Comparison of ENCODE assay signal across 8 cellular contexts in the genomic region with DNA sequence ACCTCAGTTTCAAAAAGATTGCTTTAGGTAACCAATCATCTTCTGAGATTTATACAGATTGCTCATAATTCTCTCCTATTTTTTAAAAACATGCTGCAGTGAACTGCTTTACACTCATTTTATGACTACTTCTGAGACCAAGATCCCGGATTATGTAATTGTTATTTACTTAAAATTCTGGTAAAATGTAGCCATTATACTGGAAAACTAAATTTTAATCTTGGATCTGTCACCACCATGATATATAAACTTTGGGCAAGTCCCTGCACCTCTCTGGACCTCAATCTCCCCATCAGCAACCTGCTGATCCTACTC. TPM values are rescaled to one million over a fixed set of nuclear protein-coding genes. Genes with fewer than 3 reads are reported as not detected.
DNase-seq lines count a peak whose midpoint lies in the region; ATAC-seq and TF ChIP-seq lines count a peak whose summit lies in the region.

No MANE protein-coding gene starts in this region.

- H4K8ac ChIP-seq in IMR-90 (ENCODE audit: low read depth in 2 of 2, low read length in 2 of 2) = peak overlapping the region in 1 of 2 experiments; percentile 77; a peak in 2 of 4 replicates

- peaks cover 2% of the 10 kb centered on the region; the same call in 1 of the 2 replicates for H3K36me3 ChIP-seq in IMR-90 (ENCODE audit: control insufficient read depth, insufficient read depth, low read length)
- no peaks in the 10 kb centered on the region for H3K36me3 ChIP-seq in neural progenitor cell

- H2AFZ ChIP-seq in IMR-90 (replicated peaks; ENCODE audit: low read length, poor library complexity) (peak overlapping the region; percentile 96), neural progenitor cell (replicated peaks) (peak overlapping the region; percentile 50)

- H2AK5ac ChIP-seq in IMR-90 (ENCODE audit: low read depth, low read length) = no peak overlapping the region

- 0 out of 2 replicates have a peak overlapping the region, but pooled peaks have one; percentile 1 for H3K4ac ChIP-seq in IMR-90 (ENCODE audit: low read depth, low read length)

- H3K9ac ChIP-seq in IMR-90 (ENCODE audit: low read depth, low read length) (peak overlapping the region; percentile 12; the same call in 1 of the 2 replicates), neural progenitor cell (no peak overlapping the region)

- H3K4me2 ChIP-seq in IMR-90 (ENCODE audit: low read depth, low read length) (peak overlapping the region; percentile 86), neural progenitor cell (peak overlapping the region; percentile 66)

- no peaks in the 10 kb centered on the region for H3K27me3 ChIP-seq in IMR-90 (ENCODE audit: control insufficient read depth, insufficient read depth, low read length)
- no peaks in the 10 kb centered on the region for H3K27me3 ChIP-seq in neural progenitor cell

- H4K5ac ChIP-seq in IMR-90 (ENCODE audit: low read depth, low read length) = peak overlapping the region; percentile 10; the same call in 1 of the 2 replicates

- TF ChIP-seq CTCF in AG10803 (conservative IDR thresholded peaks at IDR 0.05; ENCODE audit: low read length) (no peak), IMR-90 (conservative IDR thresholded peaks at IDR 0.05; ENCODE audit: low read depth, low read length) (no peak), coronary artery (IDR thresholded peaks at IDR 0.05) (no peak), neural progenitor cell (IDR thresholded peaks at IDR 0.05) (no peak)

- H4K91ac ChIP-seq in IMR-90 (ENCODE audit: insufficient read depth, low read depth, low read length) = peak overlapping the region; percentile 31; the same call in 1 of the 2 replicates

- H3K4me1 Mint-ChIP-seq in neural progenitor cell = peaks cover 15% of the 10 kb centered on the region

- H3K27ac ChIP-seq in IMR-90 (ENCODE audit: insufficient read depth, low read length) (peak overlapping the region; percentile 2; the same call in 1 of the 2 replicates), coronary artery (peak overlapping the region; percentile 12 to 55), neural progenitor cell (no peak overlapping the region)

- no peak overlapping the region for H3K27ac Mint-ChIP-seq in neural progenitor cell

- 0 out of 2 replicates have a peak, but pooled peaks cover 2% of the 10 kb centered on the region for H3K9me1 ChIP-seq in IMR-90 (ENCODE audit: insufficient read depth, low read length)

- intact Hi-C loops in IMR-90 (cut with micrococcal nuclease) = no loop called here

- no peak overlapping the region for H2AK9ac ChIP-seq in IMR-90 (replicated peaks; ENCODE audit: low read depth, low read length, poor library complexity)

- H3K36me3 Mint-ChIP-seq in neural progenitor cell = no peaks in the 10 kb centered on the region

- ATAC-seq in IMR-90 (ENCODE audit: low read depth) = no peak
- no peak for ATAC-seq in GM19035 (IDR thresholded peaks at IDR 0.05; ENCODE audit: unreplicated experiment)
- ATAC-seq in HG03457 (IDR thresholded peaks at IDR 0.05; ENCODE audit: unreplicated experiment) = no peak

- CTCF ChIA-PET in IMR-90 (lab: Yijun Ruan, JAX) = no interaction called here
- CTCF ChIA-PET in HEK293T (lab: Yijun Ruan, JAX) = no interaction called here

- H3K4me3 ChIP-seq in AG10803 (ENCODE audit: low read length) = peak overlapping the region; percentile 59
- peak overlapping the region; percentile 53 for H3K4me3 ChIP-seq in IMR-90 (ENCODE audit: insufficient read depth, low read depth, low read length)
- peak overlapping the region; percentile 58 for H3K4me3 ChIP-seq in coronary artery
- H3K4me3 ChIP-seq in neural progenitor cell = peak overlapping the region; percentile 31

- peaks cover 9% of the 10 kb centered on the region for H3F3A ChIP-seq in neural progenitor cell (ENCODE audit: low read depth)

- in situ Hi-C loops in IMR-90 (cut with MboI; ENCODE audit: low sequenced_read_pairs) = no loop called here

- H3K18ac ChIP-seq in IMR-90 (ENCODE audit: low read depth, low read length) = no peak overlapping the region; the same call in 1 of the 2 replicates

- no peaks in the 10 kb centered on the region for H3K79me2 ChIP-seq in neural progenitor cell (ENCODE audit: low read depth)

- no peak for TF ChIP-seq RAD21 in IMR-90 (IDR thresholded peaks at IDR 0.05; ENCODE audit: low read length)

- H2BK5ac ChIP-seq in IMR-90 (ENCODE audit: low read depth, low read length, poor library complexity, severe bottlenecking) = no peak overlapping the region

- H2BK120ac ChIP-seq in IMR-90 (ENCODE audit: low read depth, low read length) = peak overlapping the region; percentile 60

- no peaks in the 10 kb centered on the region for H4K20me1 ChIP-seq in IMR-90 (ENCODE audit: insufficient read depth, low read length)
- no peaks in the 10 kb centered on the region for H4K20me1 ChIP-seq in neural progenitor cell (ENCODE audit: low read depth)

- TF ChIP-seq POLR2A in IMR-90 (IDR thresholded peaks at IDR 0.05; ENCODE audit: low read depth, low read length) = no peak

- H3K4me1 ChIP-seq in IMR-90 (ENCODE audit: control insufficient read depth, insufficient read depth, low read length) (peaks cover 8% of the 10 kb centered on the region), neural progenitor cell (peaks cover 8% of the 10 kb centered on the region)

- H3K79me1 ChIP-seq in IMR-90 (ENCODE audit: low read depth in 1 of 2, low read length in 2 of 2) = no peaks in the 10 kb centered on the region; a peak in 1 of 4 replicates

- POLR2A ChIA-PET in IMR-90 (lab: Charles Lee; ENCODE audit: unreplicated experiment) = no interaction called here
- POLR2A ChIA-PET in HEK293T (lab: Yijun Ruan, JAX) = no interaction called here

- dilution Hi-C loops in IMR-90 (cut with HindIII; ENCODE audit: low sequenced_read_pairs, unreplicated experiment) = no loop called here

- peaks cover 4% of the 10 kb centered on the region for H3K27me3 Mint-ChIP-seq in neural progenitor cell (ENCODE audit: insufficient read depth, low read depth)

- WGBS in IMR-90 (ENCODE audit: extremely low coverage in 2 of 2, insufficient read length in 1 of 2), 2 experiments = no CpG with 5 or more reads among the region's 1 CpG

- H3K56ac ChIP-seq in IMR-90 (ENCODE audit: extremely low read depth, insufficient read depth, low read length) = no peak overlapping the region

- H2BK20ac ChIP-seq in IMR-90 (ENCODE audit: low read depth, low read length) = no peak overlapping the region

- no peak for DNase-seq in AG10803 (ENCODE audit: low read depth)
- no peak for DNase-seq in IMR-90
- DNase-seq in coronary artery (ENCODE audit: low spot score) = no peak
- DNase-seq in neural progenitor cell (ENCODE audit: low spot score) = no peak
- no peak for DNase-seq in HEK293T (ENCODE audit: extremely low spot score)
- DNase-seq in stimulated activated CD4-positive, alpha-beta T cell treated with anti-CD3 and anti-CD28 coated beads, Interleukin-15, amount 100 ng/mL, for 24 hours = no peak

- H2BK15ac ChIP-seq in IMR-90 (ENCODE audit: low read depth, low read length) = no peak overlapping the region

- no peak overlapping the region for H3K14ac ChIP-seq in IMR-90 (replicated peaks; ENCODE audit: low read depth, low read length)

- H3K9me3 Mint-ChIP-seq in neural progenitor cell = peaks cover 3% of the 10 kb centered on the region

- H3K9me3 ChIP-seq in IMR-90 (ENCODE audit: control insufficient read depth, insufficient read depth, low read length) = no peaks in the 10 kb centered on the region
- H3K9me3 ChIP-seq in neural progenitor cell (ENCODE audit: low read depth) = no peaks in the 10 kb centered on the region

- no TSS peak for BruUV-seq in IMR-90 (replicated peaks; lab: Mats Ljungman, UMichigan)

- H3K23ac ChIP-seq in IMR-90 (ENCODE audit: low read depth, low read length) = no peak overlapping the region

- peak overlapping the region; percentile 38 for H3K4me3 Mint-ChIP-seq in neural progenitor cell

TF ChIP-seq in IMR-90, 13 proteins besides CTCF, POLR2A, EP300 and RAD21:
- TF ChIP-seq MAZ (IDR thresholded peaks at IDR 0.05; ENCODE audit: borderline replicate concordance, low read depth, low read length) (no peak), NFE2L2 (IDR thresholded peaks at IDR 0.05; ENCODE audit: low read depth, low read length) (no peak), MXI1 (IDR thresholded peaks at IDR 0.05; ENCODE audit: borderline replicate concordance, low read depth, low read length) (no peak)

TF ChIP-seq in HEK293T, 16 proteins besides CTCF, POLR2A, EP300 and RAD21:
- TF ChIP-seq SP1 (IDR thresholded peaks at IDR 0.05) = no peak
- no peak for TF ChIP-seq CTBP1 (IDR thresholded peaks at IDR 0.05; ENCODE audit: borderline replicate concordance)
- no peak for TF ChIP-seq NFRKB (IDR thresholded peaks at IDR 0.05)
- TF ChIP-seq LEF1 (IDR thresholded peaks at IDR 0.05; ENCODE audit: borderline replicate concordance) = no peak
- TF ChIP-seq FOXK2 (IDR thresholded peaks at IDR 0.05) = no peak
- TF ChIP-seq ARNT (IDR thresholded peaks at IDR 0.05) = no peak

RNA-seq across cellular contexts. Expression of a gene that starts 0.5 kb away (rescaled TPM):
- total RNA-seq in IMR-90 (2012; rRNA removed) (25.0 and 36.4 TPM in 2 replicates), neural progenitor cell (ENCODE audit: low replicate concordance) (3.1 and 4.6 TPM in 2 replicates)
- polyA plus RNA-seq in IMR-90 (2012; rRNA removed) = 41.9 and 60.5 TPM in 2 replicates
- polyA plus RNA-seq in IMR-90 (2012; cell fraction: cytosol; rRNA removed) = 26.1 and 52.9 TPM in 2 replicates
- 12.7 and 15.9 TPM in 2 replicates for polyA plus RNA-seq in IMR-90 (2012; cell fraction: nucleus; rRNA removed; ENCODE audit: low replicate concordance)

RNA-seq across cellular contexts. Expression of a gene that starts 24.3 kb away (rescaled TPM):
- total RNA-seq in IMR-90 (2012; rRNA removed) (22.5 and 27.4 TPM in 2 replicates), neural progenitor cell (ENCODE audit: low replicate concordance) (9.3 and 13.8 TPM in 2 replicates)
- polyA plus RNA-seq in IMR-90 (2012; rRNA removed) = 17.1 and 19.0 TPM in 2 replicates
- polyA plus RNA-seq in IMR-90 (2012; cell fraction: cytosol; rRNA removed) = 15.3 and 24.8 TPM in 2 replicates
- polyA plus RNA-seq in IMR-90 (2012; cell fraction: nucleus; rRNA removed; ENCODE audit: low replicate concordance) = 12.0 and 14.1 TPM in 2 replicates

RNA-seq across cellular contexts. Expression of a gene that starts 55.1 kb away (rescaled TPM):
- 0.36 and 0.56 TPM in 2 replicates for total RNA-seq in IMR-90 (2012; rRNA removed)
- polyA plus RNA-seq in IMR-90 (2012; rRNA removed) = 0.79 and 0.86 TPM in 2 replicates
- polyA plus RNA-seq in IMR-90 (2012; cell fraction: cytosol; rRNA removed) = 0.32 and 1.0 TPM in 2 replicates
- 0.34 and 0.54 TPM in 2 replicates for polyA plus RNA-seq in IMR-90 (2012; cell fraction: nucleus; rRNA removed; ENCODE audit: low replicate concordance)
- total RNA-seq in neural progenitor cell (ENCODE audit: low replicate concordance) = 1.4 and 1.9 TPM in 2 replicates
